Comparison of ENCODE assay signal across 1 cellular context in the genomic region with DNA sequence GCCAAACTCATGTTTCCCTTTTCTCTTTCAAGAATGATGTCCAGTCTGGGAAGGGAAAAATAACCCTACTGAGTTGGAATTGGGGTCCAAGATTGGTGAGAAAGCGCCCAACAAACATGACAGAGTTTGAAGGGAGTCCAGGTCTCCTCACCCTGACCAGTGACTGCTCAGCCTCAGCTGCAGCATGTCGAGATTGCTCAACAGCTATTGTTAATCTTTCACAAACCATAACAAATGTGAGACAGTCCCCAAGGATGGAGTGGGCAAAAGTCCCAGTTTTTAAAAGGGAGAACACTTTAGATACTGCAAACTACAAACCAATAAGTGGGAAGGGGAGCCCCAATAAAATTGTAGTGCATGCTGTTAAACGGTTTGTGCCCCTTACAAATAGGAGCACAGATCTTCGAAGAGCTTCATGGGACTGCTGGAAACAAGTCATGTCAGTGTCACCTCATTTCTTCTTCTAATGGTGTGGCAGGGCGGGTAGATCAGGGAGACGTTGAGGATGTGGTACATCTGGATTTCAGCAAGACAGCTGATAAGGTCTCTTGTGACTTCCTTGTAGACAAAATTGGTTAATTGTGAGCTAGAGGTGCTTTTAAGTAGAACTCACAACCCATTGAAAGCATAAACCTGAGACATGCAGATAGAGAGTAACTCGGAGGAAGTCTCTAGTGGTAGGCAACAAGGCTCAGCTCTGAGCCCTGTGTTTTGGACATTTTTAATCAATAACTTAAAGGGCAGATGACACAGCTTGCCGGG.
TF ChIP-seq lines count a peak whose summit lies in the region.

No MANE protein-coding gene starts in this region.

TF ChIP-seq in K562, 482 proteins besides CTCF, POLR2A, EP300 and RAD21 (continued from another document and continues in another):
- peak; percentile 22; the same call in 1 of the 2 replicates for TF ChIP-seq TEAD4 (IDR thresholded peaks at IDR 0.05; ENCODE audit: low read length)
- no peak for TF ChIP-seq TEAD4 (CRISPR knock-in tag; IDR thresholded peaks at IDR 0.05; ENCODE audit: borderline replicate concordance)
- TF ChIP-seq BRCA1 (IDR thresholded peaks at IDR 0.05): no peak
- TF ChIP-seq BRCA1 (CRISPR knock-in tag; IDR thresholded peaks at IDR 0.05): no peak
- no peak for TF ChIP-seq ERF (CRISPR knock-in tag; IDR thresholded peaks at IDR 0.05)
- TF ChIP-seq ARID1B (IDR thresholded peaks at IDR 0.05): peak; percentile 27; the same call in 1 of the 2 replicates
- no peak for TF ChIP-seq MBD2 (IDR thresholded peaks at IDR 0.05; ENCODE audit: borderline replicate concordance, low read depth)
- TF ChIP-seq CBFA2T3 (IDR thresholded peaks at IDR 0.05): peak; percentile 26; the same call in 1 of the 2 replicates
- peak; percentile 41 for TF ChIP-seq MEIS2 (IDR thresholded peaks at IDR 0.05; ENCODE audit: partially characterized antibody)
- TF ChIP-seq BMI1 (IDR thresholded peaks at IDR 0.05; ENCODE audit: low read length): no peak
- TF ChIP-seq, protein P1, sequence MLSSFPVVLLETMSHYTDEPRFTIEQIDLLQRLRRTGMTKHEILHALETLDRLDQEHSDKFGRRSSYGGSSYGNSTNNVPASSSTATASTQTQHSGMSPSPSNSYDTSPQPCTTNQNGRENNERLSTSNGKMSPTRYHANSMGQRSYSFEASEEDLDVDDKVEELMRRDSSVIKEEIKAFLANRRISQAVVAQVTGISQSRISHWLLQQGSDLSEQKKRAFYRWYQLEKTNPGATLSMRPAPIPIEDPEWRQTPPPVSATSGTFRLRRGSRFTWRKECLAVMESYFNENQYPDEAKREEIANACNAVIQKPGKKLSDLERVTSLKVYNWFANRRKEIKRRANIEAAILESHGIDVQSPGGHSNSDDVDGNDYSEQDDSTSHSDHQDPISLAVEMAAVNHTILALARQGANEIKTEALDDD (IDR thresholded peaks at IDR 0.05): peak; percentile 58
- no peak for TF ChIP-seq ELF1 (tag; IDR thresholded peaks at IDR 0.05)
- no peak for TF ChIP-seq ARNT (IDR thresholded peaks at IDR 0.05)
- no peak for TF ChIP-seq CHD2 (IDR thresholded peaks at IDR 0.05; ENCODE audit: low read depth, low read length)
- 0 out of 2 replicates have a peak, but pooled peaks have one; percentile 18 for TF ChIP-seq GABPA (tag; conservative IDR thresholded peaks at IDR 0.05; ENCODE audit: low read depth)
- peak; percentile 38; the same call in 1 of the 2 replicates for TF ChIP-seq CTBP1 (IDR thresholded peaks at IDR 0.05; ENCODE audit: borderline replicate concordance)
- peak; percentile 19; the same call in 1 of the 2 replicates for TF ChIP-seq MYC (IDR thresholded peaks at IDR 0.05; ENCODE audit: low read depth, low read length)
- TF ChIP-seq MYC (CRISPR knock-in tag; IDR thresholded peaks at IDR 0.05; ENCODE audit: borderline replicate concordance, low read depth): no peak
- TF ChIP-seq ZNF586 (CRISPR knock-in tag; conservative IDR thresholded peaks at IDR 0.05): no peak
- no peak for TF ChIP-seq CREB1 (IDR thresholded peaks at IDR 0.05)
- TF ChIP-seq CREB1 (CRISPR knock-in tag; IDR thresholded peaks at IDR 0.05): no peak
- TF ChIP-seq, protein P2, sequence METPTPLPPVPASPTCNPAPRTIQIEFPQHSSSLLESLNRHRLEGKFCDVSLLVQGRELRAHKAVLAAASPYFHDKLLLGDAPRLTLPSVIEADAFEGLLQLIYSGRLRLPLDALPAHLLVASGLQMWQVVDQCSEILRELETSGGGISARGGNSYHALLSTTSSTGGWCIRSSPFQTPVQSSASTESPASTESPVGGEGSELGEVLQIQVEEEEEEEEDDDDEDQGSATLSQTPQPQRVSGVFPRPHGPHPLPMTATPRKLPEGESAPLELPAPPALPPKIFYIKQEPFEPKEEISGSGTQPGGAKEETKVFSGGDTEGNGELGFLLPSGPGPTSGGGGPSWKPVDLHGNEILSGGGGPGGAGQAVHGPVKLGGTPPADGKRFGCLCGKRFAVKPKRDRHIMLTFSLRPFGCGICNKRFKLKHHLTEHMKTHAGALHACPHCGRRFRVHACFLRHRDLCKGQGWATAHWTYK (CRISPR knock-in tag; IDR thresholded peaks at IDR 0.05): no peak
- TF ChIP-seq, protein P3, sequence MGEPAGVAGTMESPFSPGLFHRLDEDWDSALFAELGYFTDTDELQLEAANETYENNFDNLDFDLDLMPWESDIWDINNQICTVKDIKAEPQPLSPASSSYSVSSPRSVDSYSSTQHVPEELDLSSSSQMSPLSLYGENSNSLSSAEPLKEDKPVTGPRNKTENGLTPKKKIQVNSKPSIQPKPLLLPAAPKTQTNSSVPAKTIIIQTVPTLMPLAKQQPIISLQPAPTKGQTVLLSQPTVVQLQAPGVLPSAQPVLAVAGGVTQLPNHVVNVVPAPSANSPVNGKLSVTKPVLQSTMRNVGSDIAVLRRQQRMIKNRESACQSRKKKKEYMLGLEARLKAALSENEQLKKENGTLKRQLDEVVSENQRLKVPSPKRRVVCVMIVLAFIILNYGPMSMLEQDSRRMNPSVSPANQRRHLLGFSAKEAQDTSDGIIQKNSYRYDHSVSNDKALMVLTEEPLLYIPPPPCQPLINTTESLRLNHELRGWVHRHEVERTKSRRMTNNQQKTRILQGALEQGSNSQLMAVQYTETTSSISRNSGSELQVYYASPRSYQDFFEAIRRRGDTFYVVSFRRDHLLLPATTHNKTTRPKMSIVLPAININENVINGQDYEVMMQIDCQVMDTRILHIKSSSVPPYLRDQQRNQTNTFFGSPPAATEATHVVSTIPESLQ (CRISPR knock-in tag; IDR thresholded peaks at IDR 0.05): no peak
- TF ChIP-seq, protein P4, sequence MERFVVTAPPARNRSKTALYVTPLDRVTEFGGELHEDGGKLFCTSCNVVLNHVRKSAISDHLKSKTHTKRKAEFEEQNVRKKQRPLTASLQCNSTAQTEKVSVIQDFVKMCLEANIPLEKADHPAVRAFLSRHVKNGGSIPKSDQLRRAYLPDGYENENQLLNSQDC (CRISPR knock-in tag; IDR thresholded peaks at IDR 0.05): no peak
- no peak for TF ChIP-seq KAT2B (IDR thresholded peaks at IDR 0.05; ENCODE audit: low read depth, low read length)
- no peak for TF ChIP-seq TCF3 (CRISPR knock-in tag; IDR thresholded peaks at IDR 0.05)
- 0 out of 2 replicates have a peak, but pooled peaks have one; percentile 26 for TF ChIP-seq SMAD4 (CRISPR knock-in tag; conservative IDR thresholded peaks at IDR 0.05)
- TF ChIP-seq ZSCAN29 (IDR thresholded peaks at IDR 0.05): no peak
- no peak for TF ChIP-seq ZFP30 (CRISPR knock-in tag; IDR thresholded peaks at IDR 0.05; ENCODE audit: borderline replicate concordance)
- TF ChIP-seq KAT8 (IDR thresholded peaks at IDR 0.05; ENCODE audit: low read depth): no peak
- peak; percentile 84 for TF ChIP-seq ZNF24 (IDR thresholded peaks at IDR 0.05)
- TF ChIP-seq, protein P5, sequence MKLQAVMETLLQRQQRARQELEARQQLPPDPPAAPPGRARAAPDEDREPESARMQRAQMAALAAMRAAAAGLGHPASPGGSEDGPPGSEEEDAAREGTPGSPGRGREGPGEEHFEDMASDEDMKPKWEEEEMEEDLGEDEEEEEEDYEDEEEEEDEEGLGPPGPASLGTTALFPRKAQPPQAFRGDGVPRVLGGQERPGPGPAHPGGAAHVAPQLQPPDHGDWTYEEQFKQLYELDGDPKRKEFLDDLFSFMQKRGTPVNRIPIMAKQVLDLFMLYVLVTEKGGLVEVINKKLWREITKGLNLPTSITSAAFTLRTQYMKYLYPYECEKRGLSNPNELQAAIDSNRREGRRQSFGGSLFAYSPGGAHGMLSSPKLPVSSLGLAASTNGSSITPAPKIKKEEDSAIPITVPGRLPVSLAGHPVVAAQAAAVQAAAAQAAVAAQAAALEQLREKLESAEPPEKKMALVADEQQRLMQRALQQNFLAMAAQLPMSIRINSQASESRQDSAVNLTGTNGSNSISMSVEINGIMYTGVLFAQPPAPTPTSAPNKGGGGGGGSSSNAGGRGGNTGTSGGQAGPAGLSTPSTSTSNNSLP (IDR thresholded peaks at IDR 0.05; ENCODE audit: borderline replicate concordance, low read depth, low read length): 0 out of 2 replicates have a peak, but pooled peaks have one; percentile 13
- TF ChIP-seq, protein P6, sequence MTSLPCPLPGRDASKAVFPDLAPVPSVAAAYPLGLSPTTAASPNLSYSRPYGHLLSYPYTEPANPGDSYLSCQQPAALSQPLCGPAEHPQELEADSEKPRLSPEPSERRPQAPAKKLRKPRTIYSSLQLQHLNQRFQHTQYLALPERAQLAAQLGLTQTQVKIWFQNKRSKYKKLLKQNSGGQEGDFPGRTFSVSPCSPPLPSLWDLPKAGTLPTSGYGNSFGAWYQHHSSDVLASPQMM (CRISPR knock-in tag; IDR thresholded peaks at IDR 0.05): no peak
- TF ChIP-seq, protein P7, sequence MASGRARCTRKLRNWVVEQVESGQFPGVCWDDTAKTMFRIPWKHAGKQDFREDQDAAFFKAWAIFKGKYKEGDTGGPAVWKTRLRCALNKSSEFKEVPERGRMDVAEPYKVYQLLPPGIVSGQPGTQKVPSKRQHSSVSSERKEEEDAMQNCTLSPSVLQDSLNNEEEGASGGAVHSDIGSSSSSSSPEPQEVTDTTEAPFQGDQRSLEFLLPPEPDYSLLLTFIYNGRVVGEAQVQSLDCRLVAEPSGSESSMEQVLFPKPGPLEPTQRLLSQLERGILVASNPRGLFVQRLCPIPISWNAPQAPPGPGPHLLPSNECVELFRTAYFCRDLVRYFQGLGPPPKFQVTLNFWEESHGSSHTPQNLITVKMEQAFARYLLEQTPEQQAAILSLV (tag; IDR thresholded peaks at IDR 0.05): no peak
- TF ChIP-seq ZNF668 (CRISPR knock-in tag; IDR thresholded peaks at IDR 0.05): no peak
- TF ChIP-seq SOX6 (IDR thresholded peaks at IDR 0.05): peak; percentile 29; the same call in 1 of the 2 replicates
- TF ChIP-seq ZNF253 (CRISPR knock-in tag; conservative IDR thresholded peaks at IDR 0.05): no peak
- TF ChIP-seq CEBPB (tag; IDR thresholded peaks at IDR 0.05): peak; percentile 95
- peak; percentile 28; the same call in 1 of the 2 replicates for TF ChIP-seq RNF2 (IDR thresholded peaks at IDR 0.05)
- TF ChIP-seq CEBPG (CRISPR knock-in tag; IDR thresholded peaks at IDR 0.05): peak; percentile 83
- TF ChIP-seq CEBPG (tag; conservative IDR thresholded peaks at IDR 0.05 in 1 of 2, IDR thresholded peaks at IDR 0.05 in 1 of 2): peak; percentile 84 to 91
- TF ChIP-seq, protein P8, sequence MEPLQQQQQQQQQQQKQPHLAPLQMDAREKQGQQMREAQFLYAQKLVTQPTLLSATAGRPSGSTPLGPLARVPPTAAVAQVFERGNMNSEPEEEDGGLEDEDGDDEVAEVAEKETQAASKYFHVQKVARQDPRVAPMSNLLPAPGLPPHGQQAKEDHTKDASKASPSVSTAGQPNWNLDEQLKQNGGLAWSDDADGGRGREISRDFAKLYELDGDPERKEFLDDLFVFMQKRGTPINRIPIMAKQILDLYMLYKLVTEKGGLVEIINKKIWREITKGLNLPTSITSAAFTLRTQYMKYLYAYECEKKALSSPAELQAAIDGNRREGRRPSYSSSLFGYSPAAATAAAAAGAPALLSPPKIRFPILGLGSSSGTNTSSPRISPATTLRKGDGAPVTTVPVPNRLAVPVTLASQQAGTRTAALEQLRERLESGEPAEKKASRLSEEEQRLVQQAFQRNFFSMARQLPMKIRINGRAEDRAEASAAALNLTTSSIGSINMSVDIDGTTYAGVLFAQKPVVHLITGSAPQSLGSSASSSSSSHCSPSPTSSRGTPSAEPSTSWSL (CRISPR knock-in tag; IDR thresholded peaks at IDR 0.05; ENCODE audit: borderline replicate concordance): no peak
- TF ChIP-seq, protein P9, sequence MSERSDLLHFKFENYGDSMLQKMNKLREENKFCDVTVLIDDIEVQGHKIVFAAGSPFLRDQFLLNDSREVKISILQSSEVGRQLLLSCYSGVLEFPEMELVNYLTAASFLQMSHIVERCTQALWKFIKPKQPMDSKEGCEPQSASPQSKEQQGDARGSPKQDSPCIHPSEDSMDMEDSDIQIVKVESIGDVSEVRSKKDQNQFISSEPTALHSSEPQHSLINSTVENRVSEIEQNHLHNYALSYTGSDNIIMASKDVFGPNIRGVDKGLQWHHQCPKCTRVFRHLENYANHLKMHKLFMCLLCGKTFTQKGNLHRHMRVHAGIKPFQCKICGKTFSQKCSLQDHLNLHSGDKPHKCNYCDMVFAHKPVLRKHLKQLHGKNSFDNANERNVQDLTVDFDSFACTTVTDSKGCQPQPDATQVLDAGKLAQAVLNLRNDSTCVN (CRISPR knock-in tag; IDR thresholded peaks at IDR 0.05): no peak
- no peak for TF ChIP-seq SMC3 (conservative IDR thresholded peaks at IDR 0.05; ENCODE audit: insufficient read depth, low read depth, low read length)
- peak in 1 of 2 experiments; percentile 29; a peak in 1 of 4 replicates for TF ChIP-seq RCOR1 (IDR thresholded peaks at IDR 0.05; ENCODE audit: borderline replicate concordance in 1 of 2, low read depth in 2 of 2, low read length in 2 of 2)
- TF ChIP-seq ZZZ3 (IDR thresholded peaks at IDR 0.05): no peak
- no peak for TF ChIP-seq PHF21A (IDR thresholded peaks at IDR 0.05; ENCODE audit: borderline replicate concordance, low read depth)
- TF ChIP-seq, protein P10, sequence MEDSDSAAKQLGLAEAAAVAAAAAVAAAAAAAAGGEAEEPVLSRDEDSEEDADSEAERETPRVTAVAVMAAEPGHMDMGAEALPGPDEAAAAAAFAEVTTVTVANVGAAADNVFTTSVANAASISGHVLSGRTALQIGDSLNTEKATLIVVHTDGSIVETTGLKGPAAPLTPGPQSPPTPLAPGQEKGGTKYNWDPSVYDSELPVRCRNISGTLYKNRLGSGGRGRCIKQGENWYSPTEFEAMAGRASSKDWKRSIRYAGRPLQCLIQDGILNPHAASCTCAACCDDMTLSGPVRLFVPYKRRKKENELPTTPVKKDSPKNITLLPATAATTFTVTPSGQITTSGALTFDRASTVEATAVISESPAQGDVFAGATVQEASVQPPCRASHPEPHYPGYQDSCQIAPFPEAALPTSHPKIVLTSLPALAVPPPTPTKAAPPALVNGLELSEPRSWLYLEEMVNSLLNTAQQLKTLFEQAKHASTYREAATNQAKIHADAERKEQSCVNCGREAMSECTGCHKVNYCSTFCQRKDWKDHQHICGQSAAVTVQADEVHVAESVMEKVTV (CRISPR knock-in tag; IDR thresholded peaks at IDR 0.05): no peak
- TF ChIP-seq, protein P11, sequence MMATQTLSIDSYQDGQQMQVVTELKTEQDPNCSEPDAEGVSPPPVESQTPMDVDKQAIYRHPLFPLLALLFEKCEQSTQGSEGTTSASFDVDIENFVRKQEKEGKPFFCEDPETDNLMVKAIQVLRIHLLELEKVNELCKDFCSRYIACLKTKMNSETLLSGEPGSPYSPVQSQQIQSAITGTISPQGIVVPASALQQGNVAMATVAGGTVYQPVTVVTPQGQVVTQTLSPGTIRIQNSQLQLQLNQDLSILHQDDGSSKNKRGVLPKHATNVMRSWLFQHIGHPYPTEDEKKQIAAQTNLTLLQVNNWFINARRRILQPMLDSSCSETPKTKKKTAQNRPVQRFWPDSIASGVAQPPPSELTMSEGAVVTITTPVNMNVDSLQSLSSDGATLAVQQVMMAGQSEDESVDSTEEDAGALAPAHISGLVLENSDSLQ (IDR thresholded peaks at IDR 0.05): peak; percentile 48; the same call in 1 of the 2 replicates
- TF ChIP-seq, protein P12, sequence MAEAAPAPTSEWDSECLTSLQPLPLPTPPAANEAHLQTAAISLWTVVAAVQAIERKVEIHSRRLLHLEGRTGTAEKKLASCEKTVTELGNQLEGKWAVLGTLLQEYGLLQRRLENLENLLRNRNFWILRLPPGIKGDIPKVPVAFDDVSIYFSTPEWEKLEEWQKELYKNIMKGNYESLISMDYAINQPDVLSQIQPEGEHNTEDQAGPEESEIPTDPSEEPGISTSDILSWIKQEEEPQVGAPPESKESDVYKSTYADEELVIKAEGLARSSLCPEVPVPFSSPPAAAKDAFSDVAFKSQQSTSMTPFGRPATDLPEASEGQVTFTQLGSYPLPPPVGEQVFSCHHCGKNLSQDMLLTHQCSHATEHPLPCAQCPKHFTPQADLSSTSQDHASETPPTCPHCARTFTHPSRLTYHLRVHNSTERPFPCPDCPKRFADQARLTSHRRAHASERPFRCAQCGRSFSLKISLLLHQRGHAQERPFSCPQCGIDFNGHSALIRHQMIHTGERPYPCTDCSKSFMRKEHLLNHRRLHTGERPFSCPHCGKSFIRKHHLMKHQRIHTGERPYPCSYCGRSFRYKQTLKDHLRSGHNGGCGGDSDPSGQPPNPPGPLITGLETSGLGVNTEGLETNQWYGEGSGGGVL (CRISPR knock-in tag; IDR thresholded peaks at IDR 0.05): no peak
